Comparison of ENCODE assay signal across 8 cellular contexts in the genomic region with DNA sequence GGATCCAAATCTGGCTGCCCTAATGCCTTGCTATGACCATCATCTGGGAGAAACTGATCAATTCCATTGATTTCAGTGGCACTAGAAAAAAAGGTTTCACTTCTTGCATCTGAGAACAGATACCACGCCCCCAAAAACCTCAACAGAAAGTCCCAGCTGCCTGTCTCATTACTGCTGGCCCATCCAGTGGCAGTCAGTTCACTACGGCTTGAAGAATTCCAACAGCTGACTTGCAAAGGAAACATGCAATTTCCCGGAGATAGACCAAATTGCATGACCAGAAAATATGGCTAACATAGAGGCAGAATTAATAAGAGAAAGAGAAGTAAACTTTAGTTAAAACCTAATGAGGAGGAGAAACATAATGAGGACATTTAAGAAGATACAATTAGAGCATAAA. TPM values are rescaled to one million over a fixed set of nuclear protein-coding genes. Genes with fewer than 3 reads are reported as not detected.
A peak's percentile ranks its signal among the peaks of the same experiment; 100 is the strongest.
DNase-seq lines count a peak whose midpoint lies in the region; ATAC-seq lines count a peak whose summit lies in the region.

No MANE protein-coding gene starts in this region.

- H3K27ac Mint-ChIP-seq in activated CD4-positive, alpha-beta T cell treated with anti-CD3 and anti-CD28 coated beads, Interleukin-2, amount 10 ng/mL, durations not matched to agents 24 days and 14 days, result no peak overlapping the region

- H3K27me3 Mint-ChIP-seq in activated CD4-positive, alpha-beta T cell treated with anti-CD3 and anti-CD28 coated beads, Interleukin-2, amount 10 ng/mL, durations not matched to agents 24 days and 14 days, result peaks cover 6% of the 10 kb centered on the region

- intact Hi-C loops in activated CD4-positive, alpha-beta T cell treated with anti-CD3 and anti-CD28 coated beads, Interleukin-2, amount 10 ng/mL, durations not matched to agents 24 days and 14 days (cut with micrococcal nuclease), result loop anchor here (2.0 kb wide), 2 partner anchors 14 to 50 kb away; no protein-coding TSS in a partner anchor
- intact Hi-C loops in left ventricle myocardium superior (cut with micrococcal nuclease), result no loop called here

- no peaks in the 10 kb centered on the region for H3K9me3 Mint-ChIP-seq in activated CD4-positive, alpha-beta T cell treated with anti-CD3 and anti-CD28 coated beads, Interleukin-2, amount 10 ng/mL, durations not matched to agents 24 days and 14 days

- peaks cover 18% of the 10 kb centered on the region for H3K4me1 Mint-ChIP-seq in activated CD4-positive, alpha-beta T cell treated with anti-CD3 and anti-CD28 coated beads, Interleukin-2, amount 10 ng/mL, durations not matched to agents 24 days and 14 days

- DNase-seq in activated CD4-positive, CD25-positive, alpha-beta regulatory T cell (lab: John Stamatoyannopoulos, UW), result no peak
- peak; percentile 75 for DNase-seq in activated CD4-positive, alpha-beta T cell treated with anti-CD3 and anti-CD28 coated beads, Interleukin-2, amount 10 ng/mL, durations not matched to agents 24 days and 14 days
- peak in 2 of 3 experiments; percentile 16 to 25 for DNase-seq in stimulated activated CD4-positive, alpha-beta T cell treated with anti-CD3 and anti-CD28 coated beads, TNF-alpha, amount 100 ng/mL, for 24 hours (ENCODE audit: low read depth in 3 of 3)
- DNase-seq in NCI-H524 treated with DMSO at 0.1 percent for 48 hours (lab: John Stamatoyannopoulos, UW) (no peak), left ventricle myocardium superior (no peak), NCI-H2171 treated with DMSO at 0.1 percent for 48 hours (lab: John Stamatoyannopoulos, UW) (no peak)

- peak; percentile 69 to 71 for ATAC-seq in activated CD4-positive, CD25-positive, alpha-beta regulatory T cell treated with anti-CD3 and anti-CD28 coated beads, Interleukin-2, amount 50 U/mL, for 24 hours
- ATAC-seq in HG02840 (IDR thresholded peaks at IDR 0.05; ENCODE audit: low FRiP score, unreplicated experiment) (peak; percentile 58), left ventricle myocardium superior (no peak)

- H3K36me3 Mint-ChIP-seq in activated CD4-positive, alpha-beta T cell treated with anti-CD3 and anti-CD28 coated beads, Interleukin-2, amount 10 ng/mL, durations not matched to agents 24 days and 14 days (ENCODE audit: low read depth), result no peaks in the 10 kb centered on the region

- no peak overlapping the region for H3K4me3 Mint-ChIP-seq in activated CD4-positive, alpha-beta T cell treated with anti-CD3 and anti-CD28 coated beads, Interleukin-2, amount 10 ng/mL, durations not matched to agents 24 days and 14 days

RNA-seq across cellular contexts. Expression of gene UGCG, which starts 48.6 kb away (rescaled TPM):
- total RNA-seq in activated CD4-positive, alpha-beta T cell treated with anti-CD3 and anti-CD28 coated beads, Interleukin-2, amount 10 ng/mL, durations not matched to agents 24 days and 14 days, result 19.9 and 22.4 TPM in 2 replicates
- 13.5 TPM for total RNA-seq in left ventricle myocardium superior

Comparison
In these comparisons a context has a peak if more than half of its experiments do, and no peak if none do; other contexts are left out.
1. DNase-seq: peak in activated CD4-positive, alpha-beta T cell treated with anti-CD3 and anti-CD28 coated beads, Interleukin-2, amount 10 ng/mL, durations not matched to agents 24 days and 14 days (single experiment) and stimulated activated CD4-positive, alpha-beta T cell treated with anti-CD3 and anti-CD28 coated beads, TNF-alpha, amount 100 ng/mL, for 24 hours (2 of 3); none in activated CD4-positive, CD25-positive, alpha-beta regulatory T cell (0 of 4), NCI-H524 treated with DMSO at 0.1 percent for 48 hours (single experiment), left ventricle myocardium superior (single experiment) and NCI-H2171 treated with DMSO at 0.1 percent for 48 hours (single experiment).